ENCODE assay signal across 26 cellular contexts in genomic region chr3:46962427-46962826, GRCh38. TPM values are rescaled to one million over a fixed set of nuclear protein-coding genes. Genes with fewer than 3 reads are reported as not detected.
A peak's percentile ranks its signal among the peaks of the same experiment; 100 is the strongest.
DNase-seq lines count a peak whose midpoint lies in the region; ATAC-seq and TF ChIP-seq lines count a peak whose summit lies in the region.
"Had no signal": no experiment of that assay in that cellular context is flagged by ENCODE, and none has a peak within 500 bp of the region (broad histone marks: within the 10 kb centered on the region; RNA-seq: fewer than 3 reads in every experiment).

No MANE protein-coding gene starts in this region.

- 93 to 100% methylated on average over 1 of the region's 1 CpG for WGBS in upper lobe of left lung, 2 donors

- no peak for TF ChIP-seq POLR2A in upper lobe of left lung (IDR thresholded peaks at IDR 0.05)
- no peak for TF ChIP-seq POLR2A in erythroblast (IDR thresholded peaks at IDR 0.05; ENCODE audit: low read length)

- peak overlapping the region; percentile 65 for H3K27ac Mint-ChIP-seq in stimulated activated naive CD8-positive, alpha-beta T cell treated with anti-CD3 and anti-CD28 coated beads, Interleukin-15, Interleukin-2, amounts not matched to agents 100 ng/mL and 50 ng/mL, for 24 hours
- H3K27ac Mint-ChIP-seq in stimulated activated naive CD8-positive, alpha-beta T cell treated with anti-CD3 and anti-CD28 coated beads, Interleukin-15, amount 100 ng/mL, for 72 hours = no peak overlapping the region
- peak overlapping the region; percentile 36 to 99 (median 58) for H3K27ac Mint-ChIP-seq in immature natural killer cell

- no peak overlapping the region for H3K4me2 ChIP-seq in Karpas-422 (ENCODE audit: low read depth, low read length, poor library complexity, severe bottlenecking)

- peaks cover 84% of the 10 kb centered on the region for H3K79me2 ChIP-seq in Karpas-422 (ENCODE audit: low read length)

- no peak for DNase-seq in stimulated activated naive CD8-positive, alpha-beta T cell treated with anti-CD3 and anti-CD28 coated beads, Interleukin-15, amount 100 ng/mL, for 72 hours
- DNase-seq in Karpas-422 = no peak
- DNase-seq in immature natural killer cell = no peak
- DNase-seq in upper lobe of left lung = no peak
- DNase-seq in DMS153 (lab: John Stamatoyannopoulos, UW) = no peak
- DNase-seq in erythroblast (lab: John Stamatoyannopoulos, UW) = no peak
- DNase-seq in RKO (ENCODE audit: low spot score) = no peak
- DNase-seq: colonic mucosa; effector CD4-positive, alpha-beta T cell; GOT3; HFFc6; hypothalamus; KBM-7; left colon; MG63; mucosa of descending colon; NCI-H2029 treated with DMSO at 0.1 percent for 48 hours; NCI-H226; NCI-H69; Right ventricle myocardium superior; substantia nigra had no signal

- H3K27ac ChIP-seq in Karpas-422 (ENCODE audit: low read length) (peak overlapping the region; percentile 55; the same call in 1 of the 2 replicates), upper lobe of left lung (peak overlapping the region in 3 of 4 donors; percentile 33 to 57 (median 48))
- H3K27ac ChIP-seq: BLaER1 treated with 17β-estradiol and CSF1 and Interleukin-3, amounts not matched to agents 10 nM and 100 nM; colonic mucosa had no signal

- H3K9me2 ChIP-seq in Karpas-422 (replicated peaks; ENCODE audit: insufficient read depth, low read length) = no peaks in the 10 kb centered on the region

- H3K36me3 Mint-ChIP-seq in stimulated activated naive CD8-positive, alpha-beta T cell treated with anti-CD3 and anti-CD28 coated beads, Interleukin-15, Interleukin-2, amounts not matched to agents 100 ng/mL and 50 ng/mL, for 24 hours (ENCODE audit: low read depth) = peaks cover 51% of the 10 kb centered on the region
- H3K36me3 Mint-ChIP-seq in immature natural killer cell = peaks cover 0 to 12% (median 8%) of the 10 kb centered on the region in 3 donors

- TF ChIP-seq CTCF in upper lobe of left lung (IDR thresholded peaks at IDR 0.05) = no peak

- ATAC-seq in stimulated activated naive CD8-positive, alpha-beta T cell treated with anti-CD3 and anti-CD28 coated beads, Interleukin-15, amount 100 ng/mL, for 72 hours = no peak
- no peak for ATAC-seq in upper lobe of left lung (ENCODE audit: low FRiP score in 2 of 2)
- ATAC-seq: left colon; mucosa of descending colon; stimulated activated effector memory CD8-positive, alpha-beta T cell treated with anti-CD3 and anti-CD28 coated beads, Interleukin-12 subunit alpha, Interleukin-12 subunit beta, amount 100 ng/mL, for 72 hours had no signal

- H3K4me3 ChIP-seq in Karpas-422 (ENCODE audit: low read length) (no peak overlapping the region), upper lobe of left lung (no peak overlapping the region)
- H3K4me3 ChIP-seq: BLaER1 treated with 17β-estradiol and CSF1 and Interleukin-3, amounts not matched to agents 10 nM and 100 nM; cardiac muscle cell; colonic mucosa; MG63; mucosa of descending colon had no signal

- H3K27me3 Mint-ChIP-seq in stimulated activated naive CD8-positive, alpha-beta T cell treated with anti-CD3 and anti-CD28 coated beads, Interleukin-15, Interleukin-2, amounts not matched to agents 100 ng/mL and 50 ng/mL, for 24 hours = no peaks in the 10 kb centered on the region
- H3K27me3 Mint-ChIP-seq in stimulated activated naive CD8-positive, alpha-beta T cell treated with anti-CD3 and anti-CD28 coated beads, Interleukin-15, amount 100 ng/mL, for 72 hours = no peaks in the 10 kb centered on the region
- peaks cover 4 to 21% (median 11%) of the 10 kb centered on the region in 3 donors for H3K27me3 Mint-ChIP-seq in immature natural killer cell (ENCODE audit: low read depth in 3 of 3)

- H3K4me1 ChIP-seq in Karpas-422 (ENCODE audit: low read length) (peaks cover 81% of the 10 kb centered on the region), upper lobe of left lung (peaks cover 67 to 78% (median 73%) of the 10 kb centered on the region in 4 donors)

- TF ChIP-seq EP300 in upper lobe of left lung (IDR thresholded peaks at IDR 0.05) = no peak

- H2AFZ ChIP-seq in Karpas-422 (ENCODE audit: low read length) = no peak overlapping the region

- peaks cover 52% of the 10 kb centered on the region for H4K20me1 ChIP-seq in Karpas-422 (ENCODE audit: insufficient read depth, low read depth, low read length)

- H3K36me3 ChIP-seq in Karpas-422 (ENCODE audit: insufficient read depth, low read length) (peaks cover 14% of the 10 kb centered on the region), upper lobe of left lung (no peaks in the 10 kb centered on the region)
- H3K36me3 ChIP-seq: cardiac muscle cell, colonic mucosa, MG63 had no signal

- H3K9ac ChIP-seq in Karpas-422 (ENCODE audit: low read length) = no peak overlapping the region
- H3K9ac ChIP-seq: BLaER1 treated with 17β-estradiol and CSF1 and Interleukin-3, amounts not matched to agents 10 nM and 100 nM had no signal

- peaks cover 89% of the 10 kb centered on the region for H3K4me1 Mint-ChIP-seq in stimulated activated naive CD8-positive, alpha-beta T cell treated with anti-CD3 and anti-CD28 coated beads, Interleukin-15, Interleukin-2, amounts not matched to agents 100 ng/mL and 50 ng/mL, for 24 hours (ENCODE audit: low read depth)
- H3K4me1 Mint-ChIP-seq in stimulated activated naive CD8-positive, alpha-beta T cell treated with anti-CD3 and anti-CD28 coated beads, Interleukin-15, amount 100 ng/mL, for 72 hours = peaks cover 87% of the 10 kb centered on the region
- H3K4me1 Mint-ChIP-seq in immature natural killer cell = peaks cover 84 to 87% of the 10 kb centered on the region in 2 donors

- H3K4me3 Mint-ChIP-seq in stimulated activated naive CD8-positive, alpha-beta T cell treated with anti-CD3 and anti-CD28 coated beads, Interleukin-15, Interleukin-2, amounts not matched to agents 100 ng/mL and 50 ng/mL, for 24 hours = no peak overlapping the region
- H3K4me3 Mint-ChIP-seq in stimulated activated naive CD8-positive, alpha-beta T cell treated with anti-CD3 and anti-CD28 coated beads, Interleukin-15, amount 100 ng/mL, for 72 hours = no peak overlapping the region
- H3K4me3 Mint-ChIP-seq in immature natural killer cell = peak overlapping the region in 1 of 5 donors; percentile 48
- H3K4me3 Mint-ChIP-seq: HFFc6; nephron; stimulated activated effector memory CD8-positive, alpha-beta T cell treated with anti-CD3 and anti-CD28 coated beads, Interleukin-12 subunit alpha, Interleukin-12 subunit beta, amount 100 ng/mL, for 72 hours had no signal

- H3K9me3 ChIP-seq in Karpas-422 (ENCODE audit: low read length) = no peaks in the 10 kb centered on the region
- H3K9me3 ChIP-seq in upper lobe of left lung = no peaks in the 10 kb centered on the region
- H3K9me3 ChIP-seq: colonic mucosa, MG63, mucosa of descending colon had no signal

- H3K27me3 ChIP-seq in Karpas-422 (ENCODE audit: low read length) (no peaks in the 10 kb centered on the region), upper lobe of left lung (no peaks in the 10 kb centered on the region)
- H3K27me3 ChIP-seq: BLaER1 treated with 17β-estradiol and CSF1 and Interleukin-3, amounts not matched to agents 10 nM and 100 nM; cardiac muscle cell; colonic mucosa; MG63 had no signal

- no peaks in the 10 kb centered on the region for H3K9me3 Mint-ChIP-seq in stimulated activated naive CD8-positive, alpha-beta T cell treated with anti-CD3 and anti-CD28 coated beads, Interleukin-15, Interleukin-2, amounts not matched to agents 100 ng/mL and 50 ng/mL, for 24 hours
- H3K9me3 Mint-ChIP-seq in stimulated activated naive CD8-positive, alpha-beta T cell treated with anti-CD3 and anti-CD28 coated beads, Interleukin-15, amount 100 ng/mL, for 72 hours = no peaks in the 10 kb centered on the region
- H3K9me3 Mint-ChIP-seq in immature natural killer cell = no peaks in the 10 kb centered on the region
- H3K9me3 Mint-ChIP-seq: HFFc6; stimulated activated effector memory CD8-positive, alpha-beta T cell treated with anti-CD3 and anti-CD28 coated beads, Interleukin-12 subunit alpha, Interleukin-12 subunit beta, amount 100 ng/mL, for 72 hours had no signal

RNA-seq across cellular contexts. Expression of gene CCDC12, which starts 14.1 kb away (rescaled TPM):
- total RNA-seq in Karpas-422 (2014; rRNA removed; shearing (Covaris generic); ENCODE audit: low replicate concordance) = 40.2 and 83.5 TPM in 2 replicates
- 100 to 1,000 TPM; 114 to 174 (median 129) TPM for polyA plus RNA-seq in immature natural killer cell
- total RNA-seq in upper lobe of left lung = 10 to 100 TPM; 42.3 to 93.2 (median 69.8) TPM

RNA-seq across cellular contexts. Expression of gene NBEAL2, which starts 17.0 kb away (rescaled TPM):
- 60.5 and 133 TPM in 2 replicates for total RNA-seq in Karpas-422 (2014; rRNA removed; shearing (Covaris generic); ENCODE audit: low replicate concordance)
- 10 to 100 TPM in 1 of 3 donors, 1 to 10 TPM in 2; 7.9 to 28.4 (median 9.9) TPM for polyA plus RNA-seq in immature natural killer cell
- total RNA-seq in upper lobe of left lung = 100 to 1,000 TPM in 5 of 6 donors, 10 to 100 TPM in 1; 94.7 to 436 (median 163) TPM

Comparison
In these comparisons a context has a peak if more than half of its experiments do, and no peak if none do; other contexts are left out.
1. H3K27ac Mint-ChIP-seq: peak in stimulated activated naive CD8-positive, alpha-beta T cell treated with anti-CD3 and anti-CD28 coated beads, Interleukin-15, Interleukin-2, amounts not matched to agents 100 ng/mL and 50 ng/mL, for 24 hours (single experiment) and immature natural killer cell (6 of 6); none in stimulated activated naive CD8-positive, alpha-beta T cell treated with anti-CD3 and anti-CD28 coated beads, Interleukin-15, amount 100 ng/mL, for 72 hours (0 of 2).